In the genomic region with DNA sequence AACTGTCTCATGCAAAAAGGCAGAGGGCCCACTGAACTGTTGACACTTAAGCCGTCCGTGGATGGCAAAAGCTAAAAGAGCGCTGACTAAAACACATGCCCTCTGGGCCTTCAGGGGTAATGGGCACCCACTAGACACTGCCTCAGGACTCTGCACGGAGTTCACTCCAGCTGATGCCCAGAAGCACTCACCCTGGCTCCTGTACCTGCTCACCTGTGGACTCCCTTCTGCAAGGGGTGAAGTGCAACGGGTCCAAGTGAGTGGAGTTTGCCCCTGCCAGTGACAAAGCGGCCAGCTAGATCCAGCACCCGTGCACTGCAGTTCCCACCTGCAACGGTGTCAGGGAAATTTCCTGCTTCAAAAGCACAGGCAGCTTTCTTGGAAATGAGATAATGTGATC, we compare ENCODE assay signal across 24 cellular contexts. TPM values are rescaled to one million over a fixed set of nuclear protein-coding genes. Genes with fewer than 3 reads are reported as not detected.
DNase-seq lines count a peak whose midpoint lies in the region; ATAC-seq, FAIRE-seq and TF ChIP-seq lines count a peak whose summit lies in the region.
"Had no signal": no experiment of that assay in that cellular context is flagged by ENCODE, and none has a peak within 500 bp of the region (broad histone marks: within the 10 kb centered on the region; RNA-seq: fewer than 3 reads in every experiment).

No MANE protein-coding gene starts in this region.

- H4K20me1 ChIP-seq in HepG2 (ENCODE audit: insufficient read depth, low read length): no peaks in the 10 kb centered on the region
- H4K20me1 ChIP-seq: BLaER1 had no signal

- no peak overlapping the region for H3K4me2 ChIP-seq in HepG2 (ENCODE audit: low read depth, low read length)
- no peak overlapping the region for H3K4me2 ChIP-seq in mesendoderm (ENCODE audit: low read length)
- H3K4me2 ChIP-seq: BLaER1 had no signal

- no peaks in the 10 kb centered on the region for H3K9me3 ChIP-seq in liver (ENCODE audit: control insufficient read depth in 4 of 4, low read length in 3 of 4)
- H3K9me3 ChIP-seq in HepG2 (ENCODE audit: low read length): no peaks in the 10 kb centered on the region
- H3K9me3 ChIP-seq: Caco-2 had no signal

- H3K4me1 ChIP-seq in liver (ENCODE audit: control insufficient read depth in 4 of 4, insufficient read depth in 4 of 4, low read length in 3 of 4) (peaks cover 0 to 20% (median 13%) of the 10 kb centered on the region in 4 donors), HepG2 (ENCODE audit: insufficient read depth, low read length) (no peaks in the 10 kb centered on the region), mesendoderm (ENCODE audit: control insufficient read depth, low read depth, low read length) (peaks cover 4% of the 10 kb centered on the region)
- H3K4me1 ChIP-seq: BLaER1 had no signal

- H4K8ac ChIP-seq in mesendoderm (ENCODE audit: low read depth, low read length): no peak overlapping the region

- TF ChIP-seq POLR2A in HepG2 (IDR thresholded peaks at IDR 0.05; ENCODE audit: insufficient read depth in 1 of 2, low read depth in 2 of 2, low read length in 2 of 2): no peak
- TF ChIP-seq POLR2A in GM18505 (IDR thresholded peaks at IDR 0.05; ENCODE audit: borderline replicate concordance, extremely low read depth, insufficient read depth, insufficient read length): no peak

- TF ChIP-seq CTCF in liver (IDR thresholded peaks at IDR 0.05; ENCODE audit: low read depth, low read length, missing input control) (no peak), HepG2 (CRISPR knock-in tag; IDR thresholded peaks at IDR 0.05) (no peak)

- H3K18ac ChIP-seq in mesendoderm (ENCODE audit: low read length): no peak overlapping the region

- 51% methylated on average over 8 of the region's 8 CpGs for WGBS in liver
- 20% methylated on average over 1 of the region's 8 CpGs for WGBS in HepG2 (ENCODE audit: low lambda C conversion rate)
- no CpG with 5 or more reads among the region's 8 CpGs for WGBS in mesendoderm (ENCODE audit: extremely low coverage, insufficient coverage, low lambda C conversion rate)

- ATAC-seq in HepG2 (no peak), left lobe of liver (peak; percentile 92), GM18505 (IDR thresholded peaks at IDR 0.05; ENCODE audit: unreplicated experiment) (no peak)
- ATAC-seq: CD8-positive, alpha-beta T cell; HCT116 had no signal

- TF ChIP-seq EP300 in HepG2 (IDR thresholded peaks at IDR 0.05; ENCODE audit: low read depth in 2 of 2, low read length in 2 of 2): no peak
- TF ChIP-seq EP300 in HepG2 (CRISPR knock-in tag; IDR thresholded peaks at IDR 0.05; ENCODE audit: borderline replicate concordance): no peak

- H2BK120ac ChIP-seq in mesendoderm (ENCODE audit: low read depth, low read length): no peak overlapping the region

- peak overlapping the region; percentile 27 for H3K56ac ChIP-seq in mesendoderm (ENCODE audit: low read length)

- H2AK5ac ChIP-seq in mesendoderm (ENCODE audit: low read length): no peak overlapping the region

- CTCF ChIA-PET in HepG2 (lab: Yijun Ruan, JAX; ENCODE audit: low intra/inter-chr PET ratio, low total read pairs): no interaction called here

- no peak for FAIRE-seq in HepG2 (lab: Jason Lieb, UNC)
- FAIRE-seq: A204.1, D721Med, G401.6, GM12892 had no signal

- H3K4ac ChIP-seq in mesendoderm (ENCODE audit: low read depth, low read length): no peak overlapping the region

- peak in 1 of 2 donors; percentile 27 for TF ChIP-seq RAD21 in liver (IDR thresholded peaks at IDR 0.05)
- TF ChIP-seq RAD21 in HepG2 (CRISPR knock-in tag; IDR thresholded peaks at IDR 0.05): no peak

- POLR2A ChIA-PET in HepG2 (lab: Yijun Ruan, JAX): no interaction called here

- no peak overlapping the region for H2BK15ac ChIP-seq in mesendoderm (replicated peaks; ENCODE audit: low read depth)

- H3K23ac ChIP-seq in mesendoderm (ENCODE audit: low read length): no peak overlapping the region

- H3K79me2 ChIP-seq in HepG2 (ENCODE audit: insufficient read depth, low read length) (no peaks in the 10 kb centered on the region), mesendoderm (ENCODE audit: control insufficient read depth, insufficient read depth, low read length) (no peaks in the 10 kb centered on the region)

- no peak overlapping the region for H4K5ac ChIP-seq in mesendoderm (ENCODE audit: low read length)

- intact Hi-C loops in HepG2 (cut with micrococcal nuclease; ENCODE audit: unreplicated experiment): no loop called here

- no TSS peak for BruUV-seq in HepG2 (replicated peaks; lab: Mats Ljungman, UMichigan)

- H3K9ac ChIP-seq in liver (ENCODE audit: low read depth in 1 of 2, low read length in 2 of 2) (no peak overlapping the region), HepG2 (ENCODE audit: insufficient read depth, low read depth, low read length) (no peak overlapping the region), mesendoderm (ENCODE audit: low read length) (no peak overlapping the region)
- H3K9ac ChIP-seq: BLaER1, GM23248 had no signal

- peak overlapping the region in 1 of 2 donors; percentile 9 for H3K27ac ChIP-seq in liver (ENCODE audit: low read depth in 1 of 2, low read length in 2 of 2)
- no peak overlapping the region for H3K27ac ChIP-seq in HepG2 (ENCODE audit: extremely low read length, insufficient read depth, low read length)
- H3K27ac ChIP-seq in mesendoderm (ENCODE audit: low read depth, low read length): no peak overlapping the region
- H3K27ac ChIP-seq: 22Rv1, BLaER1, C4-2B, GM23248 had no signal

- DNase-seq in HepG2 (ENCODE audit: low spot score) (no peak), left lobe of liver (ENCODE audit: low spot score) (peak; percentile 84), mesendoderm (no peak), putamen (ENCODE audit: low spot score) (no peak), DMS114 treated with DMSO at 0.1 percent for 48 hours (lab: John Stamatoyannopoulos, UW; ENCODE audit: unreplicated experiment) (no peak), kidney tubule cell (ENCODE audit: low spot score) (no peak)
- DNase-seq: Caco-2; CD4-positive, CD25-positive, alpha-beta regulatory T cell; CD8-positive, alpha-beta T cell; DMS 273 treated with DMSO at 0.1 percent for 48 hours; DMS53; DND-41; GM23248; H9 had no signal

- no peak overlapping the region for H2AFZ ChIP-seq in HepG2 (ENCODE audit: low read length)
- H2AFZ ChIP-seq: GM23248 had no signal

- peak overlapping the region; percentile 62 for H2BK5ac ChIP-seq in mesendoderm (ENCODE audit: low read length)

- H3K79me1 ChIP-seq in mesendoderm (ENCODE audit: low read length): no peaks in the 10 kb centered on the region

- H3K27me3 ChIP-seq in liver (ENCODE audit: control insufficient read depth in 4 of 4, insufficient read depth in 4 of 4, low read length in 3 of 4) (no peaks in the 10 kb centered on the region), HepG2 (ENCODE audit: control insufficient read depth in 1 of 2, insufficient read depth in 2 of 2, low read length in 2 of 2) (peaks cover 0 to 4% of the 10 kb centered on the region in 2 experiments; a peak in 1 of 5 replicates), mesendoderm (ENCODE audit: insufficient read depth, low read length, poor library complexity) (no peaks in the 10 kb centered on the region)
- H3K27me3 ChIP-seq: BLaER1 had no signal

- H3K36me3 ChIP-seq in liver (ENCODE audit: control insufficient read depth in 4 of 4, insufficient read depth in 3 of 4, low read depth in 1 of 4, low read length in 3 of 4) (peaks cover 0 to 2% (median 1%) of the 10 kb centered on the region in 4 donors), HepG2 (replicated peaks in 1 of 2; ENCODE audit: control insufficient read depth in 1 of 2, insufficient read depth in 2 of 2, low read length in 2 of 2) (no peaks in the 10 kb centered on the region), mesendoderm (ENCODE audit: control insufficient read depth, insufficient read depth, low read length) (no peaks in the 10 kb centered on the region)
- H3K36me3 ChIP-seq: BLaER1 had no signal

- in situ Hi-C loops in HepG2 (cut with HindIII; ENCODE audit: extremely low pct_ligation_motif_present, low pct_unique_long_range_greater_than_20kb): loop anchor here (10.0 kb wide), 1 partner anchor 156 kb away; no protein-coding TSS in a partner anchor

- H3K4me3 ChIP-seq in liver (ENCODE audit: low read depth in 1 of 3, low read length in 3 of 3) (no peak overlapping the region), HepG2 (replicated peaks in 1 of 3; ENCODE audit: insufficient read depth in 1 of 3, low read depth in 2 of 3, low read length in 3 of 3) (no peak overlapping the region), mesendoderm (ENCODE audit: low read length) (no peak overlapping the region)
- H3K4me3 ChIP-seq: BLaER1, GM23248 had no signal

TF ChIP-seq in liver, 16 proteins besides CTCF, POLR2A, EP300 and RAD21 (continues in another document):
- TF ChIP-seq GABPA (IDR thresholded peaks at IDR 0.05 in 1 of 2, conservative IDR thresholded peaks at IDR 0.05 in 1 of 2) (no peak), NR2F2 (IDR thresholded peaks at IDR 0.05) (no peak)

TF ChIP-seq in HepG2, 621 proteins besides CTCF, POLR2A, EP300 and RAD21 (continues in another document):
- TF ChIP-seq PTBP1 (IDR thresholded peaks at IDR 0.05; ENCODE audit: low read depth, low read length, poor library complexity, severe bottlenecking): no peak

RNA-seq across cellular contexts. Expression of gene SLC1A1, which starts 50.2 kb away (rescaled TPM):
- 10 to 100 TPM in 1 of 2 donors, under 1 TPM in 1; 0.33 to 86.0 TPM for total RNA-seq in liver
- 10 to 100 TPM; 24.3 to 42.2 TPM for polyA plus RNA-seq in liver
- total RNA-seq in HepG2 (2016; rRNA removed; fragmentation: Illumina TruSeq; extraction: Trizol): not detected in 2 replicates
- not detected in 2 replicates for total RNA-seq in HepG2 (2016; cell fraction: cytosol; rRNA removed; fragmentation: Illumina TruSeq; extraction: Trizol; ENCODE audit: low read depth)
- not detected in 2 replicates for total RNA-seq in HepG2 (2016; cell fraction: insoluble cytoplasmic fraction; rRNA removed; fragmentation: Illumina TruSeq; extraction: Trizol)
- not detected in 2 replicates for total RNA-seq in HepG2 (2016; cell fraction: membrane; rRNA removed; fragmentation: Illumina TruSeq; extraction: Trizol)
- not detected in 2 replicates for total RNA-seq in HepG2 (2016; cell fraction: nucleus; rRNA removed; fragmentation: Illumina TruSeq; extraction: Trizol)
- not detected in 2 replicates for polyA plus RNA-seq in HepG2 (2011; rRNA removed)
- polyA plus RNA-seq in HepG2 (2011; cell fraction: cytosol; rRNA removed): not detected in 2 replicates
- polyA plus RNA-seq in HepG2 (2011; cell fraction: nucleus; rRNA removed): not detected in 2 replicates
- polyA plus RNA-seq in HepG2 (2012): not detected in 2 replicates
- polyA plus RNA-seq in HepG2 (2016; cell fraction: cytosol; fragmentation: Illumina TruSeq; extraction: Trizol; ENCODE audit: low read depth): not detected in 2 replicates
- not detected in 2 replicates for polyA plus RNA-seq in HepG2 (2016; cell fraction: insoluble cytoplasmic fraction; fragmentation: Illumina TruSeq; extraction: Trizol; ENCODE audit: low read depth)
- polyA plus RNA-seq in HepG2 (2016; cell fraction: membrane; fragmentation: Illumina TruSeq; extraction: Trizol; ENCODE audit: low read depth): not detected in 2 replicates
- not detected in 2 replicates for polyA plus RNA-seq in HepG2 (2016; cell fraction: nucleus; fragmentation: Illumina TruSeq; extraction: Trizol; ENCODE audit: insufficient read depth, low read depth)
- polyA minus RNA-seq in HepG2 (2011; rRNA and poly(A)+ RNA removed; ENCODE audit: low replicate concordance): 10.5 TPM in 1 of 2 replicates, not detected in the other
- polyA minus RNA-seq in HepG2 (2011; cell fraction: cytosol; rRNA and poly(A)+ RNA removed): not detected in 2 replicates
- polyA minus RNA-seq in HepG2 (2011; cell fraction: nucleus; rRNA and poly(A)+ RNA removed): not detected in 2 replicates
- total RNA-seq in left lobe of liver: 23.1 TPM
- 7.0 TPM for polyA plus RNA-seq in mesendoderm (2013, experiment 1 of 2)
- polyA plus RNA-seq in mesendoderm (2013, experiment 2 of 2): 7.3 TPM
- total RNA-seq: CD8-positive, alpha-beta T cell had no signal
